ENCODE assay signal across 8 cellular contexts in the genomic region with DNA sequence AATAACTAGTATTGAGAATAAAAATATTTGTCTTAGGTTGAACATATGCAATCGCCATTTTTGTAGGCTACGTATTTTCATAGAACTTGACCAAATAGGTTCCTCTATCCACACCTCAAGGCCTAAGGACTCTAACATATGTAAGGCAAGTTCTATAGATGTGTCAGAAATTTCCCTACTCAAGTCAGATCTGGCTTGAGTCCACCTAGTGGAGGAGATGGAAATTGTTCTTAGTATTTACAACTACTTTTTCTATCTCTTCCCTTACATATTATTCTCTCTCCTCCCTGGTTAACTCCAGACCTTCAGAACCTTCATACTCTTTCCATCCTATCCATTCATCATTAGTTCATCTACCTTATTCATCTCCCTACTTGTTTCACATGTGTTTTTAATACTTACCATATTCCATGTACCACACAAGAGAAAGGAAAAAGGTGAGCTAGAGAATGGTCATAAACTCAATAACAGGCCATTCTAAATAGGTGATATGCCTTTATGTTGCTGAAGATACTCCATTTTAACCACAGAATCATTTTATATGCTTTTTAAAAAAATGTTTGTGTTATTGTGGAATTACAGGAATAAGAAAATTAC.
A peak's percentile ranks its signal among the peaks of the same experiment; 100 is the strongest.
DNase-seq lines count a peak whose midpoint lies in the region; ATAC-seq and TF ChIP-seq lines count a peak whose summit lies in the region.

No MANE protein-coding gene starts in this region.

- no peaks in the 10 kb centered on the region for H3K36me3 Mint-ChIP-seq in natural killer cell

- no peak overlapping the region for H3K27ac Mint-ChIP-seq in natural killer cell

- intact Hi-C loops in natural killer cell (cut with micrococcal nuclease): loop anchor here (2.0 to 10.0 kb wide), 2 partner anchors 106 to 256 kb away; no protein-coding TSS in a partner anchor

- no peaks in the 10 kb centered on the region for H3K9me3 Mint-ChIP-seq in natural killer cell

- no peaks in the 10 kb centered on the region for H3K27me3 Mint-ChIP-seq in natural killer cell (ENCODE audit: low read depth in 2 of 2)

- DNase-seq in D341Med (ENCODE audit: low spot score) (peak; percentile 29), NCI-H460 (ENCODE audit: extremely low read depth, low read depth) (peak; percentile 40), dedifferentiated amniotic fluid mesenchymal stem cell (ENCODE audit: extremely low spot score) (peak; percentile 52), natural killer cell (no peak), UCSD-AML1 (lab: John Stamatoyannopoulos, UW; ENCODE audit: unreplicated experiment) (no peak)

- peak; percentile 89 for ATAC-seq in GM19023 (IDR thresholded peaks at IDR 0.05; ENCODE audit: unreplicated experiment)
- peak; percentile 89 for ATAC-seq in HG03095 (IDR thresholded peaks at IDR 0.05; ENCODE audit: unreplicated experiment)
- ATAC-seq in natural killer cell: peak; percentile 63 to 84 (median 82)
- no peak for ATAC-seq in HG02840 (IDR thresholded peaks at IDR 0.05; ENCODE audit: low FRiP score, unreplicated experiment)

- H3K4me3 Mint-ChIP-seq in natural killer cell: no peak overlapping the region

- peak; percentile 73 for TF ChIP-seq CTCF in natural killer cell (IDR thresholded peaks at IDR 0.05)

- peaks cover 36 to 61% of the 10 kb centered on the region in 2 donors for H3K4me1 Mint-ChIP-seq in natural killer cell

Comparison
In these comparisons a context has a peak if more than half of its experiments do, and no peak if none do; other contexts are left out.
1. DNase-seq: peak in D341Med (single experiment), NCI-H460 (single experiment) and dedifferentiated amniotic fluid mesenchymal stem cell (single experiment); none in natural killer cell (single experiment) and UCSD-AML1 (single experiment).